In genomic region chr11:98183034-98183433, GRCh38 we compare ENCODE assay signal across 18 cellular contexts.
DNase-seq lines count a peak whose midpoint lies in the region; ATAC-seq, FAIRE-seq and TF ChIP-seq lines count a peak whose summit lies in the region.
"Had no signal": no experiment of that assay in that cellular context is flagged by ENCODE, and none has a peak within 500 bp of the region (broad histone marks: within the 10 kb centered on the region; RNA-seq: fewer than 3 reads in every experiment).

No MANE protein-coding gene starts in this region.

- peak; percentile 62 for FAIRE-seq in endometrium (lab: Jason Lieb, UNC)
- FAIRE-seq: GM12892, GM19239 had no signal

- no peaks in the 10 kb centered on the region for H3K4me1 ChIP-seq in PC-3 (ENCODE audit: insufficient read depth, low read length)
- H3K4me1 ChIP-seq: Peyer's patch had no signal

- H2AFZ ChIP-seq in PC-3 (ENCODE audit: low read length), result 0 out of 2 replicates have a peak overlapping the region, but pooled peaks have one; percentile 1

- no peaks in the 10 kb centered on the region for H3K27me3 ChIP-seq in PC-3 (ENCODE audit: low read length)
- H3K27me3 ChIP-seq: Peyer's patch had no signal

- no peaks in the 10 kb centered on the region for H3K36me3 ChIP-seq in PC-3 (ENCODE audit: low read depth, low read length)
- H3K36me3 ChIP-seq: Peyer's patch had no signal

- no peaks in the 10 kb centered on the region for H3K9me2 ChIP-seq in PC-3 (replicated peaks; ENCODE audit: low read length)

- DNase-seq in ELR (ENCODE audit: low read depth), result peak; percentile 50
- no peak for DNase-seq in HFFc6
- no peak for DNase-seq in PC-3
- no peak for DNase-seq in foreskin fibroblast
- no peak for DNase-seq in stimulated activated CD4-positive, alpha-beta T cell treated with anti-CD3 and anti-CD28 coated beads, Interleukin-4, amount 100 ng/mL, for 1 hour
- DNase-seq: CD4-positive, CD25-positive, alpha-beta regulatory T cell; COR-L47; DND-41; NCI-H1092; NCI-H1436; NCI-H2029; NCI-H446; NCI-H526; Peyer's patch had no signal

- no peaks in the 10 kb centered on the region for H4K20me1 ChIP-seq in PC-3 (ENCODE audit: low read length)

- peaks cover 1% of the 10 kb centered on the region; the same call in 1 of the 2 replicates for H3K27me3 Mint-ChIP-seq in HFFc6 (ENCODE audit: insufficient read depth)
- H3K27me3 Mint-ChIP-seq: CD4-positive, CD25-positive, alpha-beta regulatory T cell had no signal

- peaks cover 7% of the 10 kb centered on the region; the same call in 1 of the 2 replicates for H3K36me3 Mint-ChIP-seq in HFFc6 (ENCODE audit: low read depth)
- H3K36me3 Mint-ChIP-seq: CD4-positive, CD25-positive, alpha-beta regulatory T cell had no signal

- CTCF ChIA-PET in PC-3 (lab: Charles Lee), result no interaction called here

- H3K9me3 Mint-ChIP-seq in HFFc6, result peaks cover 14% of the 10 kb centered on the region

- no peaks in the 10 kb centered on the region for H3K79me2 ChIP-seq in PC-3 (ENCODE audit: low read length)

- H3F3A ChIP-seq in PC-3 (ENCODE audit: low read length, unreplicated experiment), result no peaks in the 10 kb centered on the region

- ATAC-seq in PC-3 (no peak), HG03139 (IDR thresholded peaks at IDR 0.05; ENCODE audit: unreplicated experiment) (no peak)

- POLR2A ChIA-PET in PC-3 (lab: Charles Lee; ENCODE audit: unreplicated experiment), result no interaction called here

- H3K9me3 ChIP-seq in PC-3 (ENCODE audit: low read length), result 0 out of 2 replicates have a peak, but pooled peaks cover 12% of the 10 kb centered on the region

- no peak overlapping the region for H3K27ac ChIP-seq in PC-3 (ENCODE audit: low read length)
- H3K27ac ChIP-seq: Peyer's patch had no signal

- no TSS peak for BruUV-seq in PC-3 (replicated peaks; lab: Mats Ljungman, UMichigan)

- H3K4me1 Mint-ChIP-seq in HFFc6 (ENCODE audit: low read depth), result peaks cover 19% of the 10 kb centered on the region; the same call in 1 of the 2 replicates
- H3K4me1 Mint-ChIP-seq: CD4-positive, CD25-positive, alpha-beta regulatory T cell had no signal

- peak overlapping the region; percentile 76; the same call in 1 of the 2 replicates for H3K4me3 Mint-ChIP-seq in HFFc6
- H3K4me3 Mint-ChIP-seq: CD4-positive, CD25-positive, alpha-beta regulatory T cell had no signal

- H3K9ac ChIP-seq in PC-3 (ENCODE audit: low read length), result no peak overlapping the region

- no peak overlapping the region for H3K4me3 ChIP-seq in PC-3 (ENCODE audit: low read length)
- H3K4me3 ChIP-seq in foreskin fibroblast (ENCODE audit: low read depth in 1 of 2, low read length in 2 of 2), result no peak overlapping the region
- H3K4me3 ChIP-seq: Peyer's patch had no signal

- H3K4me2 ChIP-seq in PC-3 (ENCODE audit: low read length), result no peak overlapping the region

- intact Hi-C loops in PC-3 (cut with micrococcal nuclease), result no loop called here

- H3K27ac Mint-ChIP-seq in HFFc6, result peak overlapping the region; percentile 64; the same call in 1 of the 2 replicates
- H3K27ac Mint-ChIP-seq: CD4-positive, CD25-positive, alpha-beta regulatory T cell had no signal

- TF ChIP-seq CTCF in HFFc6 (IDR thresholded peaks at IDR 0.05) (no peak), PC-3 (conservative IDR thresholded peaks at IDR 0.05; ENCODE audit: low read depth, low read length) (no peak), foreskin fibroblast (IDR thresholded peaks at IDR 0.05; ENCODE audit: low read depth, low read length) (no peak)
